In genomic region chr17:79074650-79075432, GRCh38 we compare ENCODE assay signal across 8 cellular contexts.
DNase-seq lines count a peak whose midpoint lies in the region; ATAC-seq and TF ChIP-seq lines count a peak whose summit lies in the region.

Gene ENGASE, plus strand, starts transcription at chr17:79074824. Its CDS starts 121 bp downstream, at chr17:79074945.

- TF ChIP-seq CTCF in choroid plexus epithelial cell (conservative IDR thresholded peaks at IDR 0.05; ENCODE audit: low read depth, low read length), result no peak

- H3K4me3 ChIP-seq in choroid plexus epithelial cell (ENCODE audit: low read depth, low read length), result peak within 1 kb of the TSS; percentile 67

- ATAC-seq in HG03439 (IDR thresholded peaks at IDR 0.05; ENCODE audit: unreplicated experiment), result peak; percentile 93

- DNase-seq in AG20443 (ENCODE audit: low spot score), result peak; percentile 99
- DNase-seq in GM19238 (ENCODE audit: insufficient read length, low spot score), result peak; percentile 99
- peak; percentile 92 for DNase-seq in NCI-H510A treated with DMSO at 0.1 percent for 48 hours (lab: John Stamatoyannopoulos, UW)
- DNase-seq in activated CD4-positive, alpha-beta T cell treated with anti-CD3 and anti-CD28 coated beads for 4 hours, result peak; percentile 85 to 88
- DNase-seq in choroid plexus epithelial cell (ENCODE audit: low read depth), result peak; percentile 92
- DNase-seq in kidney tubule cell (ENCODE audit: low spot score), result peak; percentile 93
- DNase-seq in stimulated activated CD4-positive, alpha-beta T cell treated with anti-CD3 and anti-CD28 coated beads, Interleukin-15, amount 100 ng/mL, for 48 hours (ENCODE audit: low read depth in 2 of 2), result peak; percentile 78 to 91

Comparison
In these comparisons a context has a peak if more than half of its experiments do, and no peak if none do; other contexts are left out.
1. Peak in every context shown above with its lines: DNase-seq, ATAC-seq and H3K4me3 ChIP-seq.